Comparison of ENCODE assay signal across 10 cellular contexts in the genomic region with DNA sequence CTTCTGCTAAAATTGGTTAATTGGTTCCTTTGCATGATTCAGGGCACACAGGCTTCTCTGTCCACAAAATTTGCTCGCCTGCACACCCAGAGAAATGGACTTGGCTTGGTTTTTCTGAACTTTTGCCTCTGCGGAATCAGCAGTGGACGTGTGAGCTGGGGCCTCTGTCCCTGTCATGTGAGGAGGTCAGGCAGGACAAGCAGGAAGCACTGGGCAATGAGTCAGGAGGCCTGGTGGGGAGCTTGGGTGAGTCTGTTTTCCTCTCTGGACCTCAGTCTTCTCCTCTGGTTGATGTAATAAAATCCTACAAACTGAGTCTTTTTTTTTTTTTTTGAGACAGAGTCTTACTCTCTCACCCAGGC. TPM values are rescaled to one million over a fixed set of nuclear protein-coding genes. Genes with fewer than 3 reads are reported as not detected.
DNase-seq lines count a peak whose midpoint lies in the region; ATAC-seq, FAIRE-seq and TF ChIP-seq lines count a peak whose summit lies in the region.
"Had no signal": no experiment of that assay in that cellular context is flagged by ENCODE, and none has a peak within 500 bp of the region (broad histone marks: within the 10 kb centered on the region; RNA-seq: fewer than 3 reads in every experiment).

No MANE protein-coding gene starts in this region.

- no peaks in the 10 kb centered on the region for H3K36me3 Mint-ChIP-seq in T-cell
- H3K36me3 Mint-ChIP-seq in activated T-cell treated with anti-CD3 and anti-CD28 coated beads, Interleukin-2, amount 50 U/mL, for 4 hours (ENCODE audit: insufficient read depth), result no peaks in the 10 kb centered on the region

- in situ Hi-C loops in HepG2 (cut with HindIII; ENCODE audit: extremely low pct_ligation_motif_present, low pct_unique_long_range_greater_than_20kb), result loop anchor here (25.0 kb wide), 1 partner anchor 411 kb away; no protein-coding TSS in a partner anchor

- TF ChIP-seq CTCF in HepG2 (CRISPR knock-in tag; IDR thresholded peaks at IDR 0.05) (no peak), thoracic aorta (IDR thresholded peaks at IDR 0.05) (no peak)

- no TSS peak for BruUV-seq in HepG2 (replicated peaks; lab: Mats Ljungman, UMichigan)

- TF ChIP-seq EP300 in HepG2 (IDR thresholded peaks at IDR 0.05; ENCODE audit: low read depth in 2 of 2, low read length in 2 of 2), result no peak
- no peak for TF ChIP-seq EP300 in HepG2 (CRISPR knock-in tag; IDR thresholded peaks at IDR 0.05; ENCODE audit: borderline replicate concordance)

- H3K4me3 ChIP-seq in HepG2 (replicated peaks in 1 of 3; ENCODE audit: insufficient read depth in 1 of 3, low read depth in 2 of 3, low read length in 3 of 3), result peak overlapping the region; percentile 5 to 54 (median 32)
- H3K4me3 ChIP-seq in thoracic aorta, result peak overlapping the region; percentile 11

- peaks cover 11 to 31% of the 10 kb centered on the region in 2 donors for H3K27me3 Mint-ChIP-seq in T-cell
- H3K27me3 Mint-ChIP-seq in activated T-cell treated with anti-CD3 and anti-CD28 coated beads, Interleukin-2, amount 50 U/mL, for 4 hours (ENCODE audit: low read depth), result peaks cover 40% of the 10 kb centered on the region

- H3K27me3 ChIP-seq in HepG2 (ENCODE audit: control insufficient read depth in 1 of 2, insufficient read depth in 2 of 2, low read length in 2 of 2), result 0 out of 5 replicates have a peak, but pooled peaks cover 2% of the 10 kb centered on the region in 2 experiments
- no peaks in the 10 kb centered on the region for H3K27me3 ChIP-seq in thoracic aorta (replicated peaks; ENCODE audit: insufficient read depth)

- peak; percentile 74 for ATAC-seq in HepG2
- peak; percentile 30 for ATAC-seq in thoracic aorta (ENCODE audit: insufficient number of reproducible peaks, low FRiP score, low read depth)
- ATAC-seq in T-cell (replicated peaks in 1 of 4), result no peak
- no peak for ATAC-seq in HG03469 (IDR thresholded peaks at IDR 0.05; ENCODE audit: unreplicated experiment)
- no peak for ATAC-seq in activated T-cell treated with anti-CD3 and anti-CD28 coated beads, Interleukin-2, amount 50 U/mL, for 4 hours

- WGBS in HepG2 (ENCODE audit: low lambda C conversion rate), result 0% methylated on average over 1 of the region's 3 CpGs

- H3K4me1 Mint-ChIP-seq in T-cell, result no peaks in the 10 kb centered on the region
- no peaks in the 10 kb centered on the region for H3K4me1 Mint-ChIP-seq in activated T-cell treated with anti-CD3 and anti-CD28 coated beads, Interleukin-2, amount 50 U/mL, for 4 hours (ENCODE audit: low read depth)

- no peak for TF ChIP-seq RAD21 in HepG2 (CRISPR knock-in tag; IDR thresholded peaks at IDR 0.05)

- H3K27ac ChIP-seq in HepG2 (ENCODE audit: extremely low read length, insufficient read depth, low read length), result peak overlapping the region; percentile 42
- H3K27ac ChIP-seq in thoracic aorta, result peak overlapping the region; percentile 86
- H3K27ac ChIP-seq: HL-60 had no signal

- H3K79me2 ChIP-seq in HepG2 (ENCODE audit: insufficient read depth, low read length), result no peaks in the 10 kb centered on the region

- intact Hi-C loops in HepG2 (cut with micrococcal nuclease; ENCODE audit: unreplicated experiment), result loop anchor here (5.0 to 10.0 kb wide), 2 partner anchors 93 to 191 kb away; no protein-coding TSS in a partner anchor

- no peaks in the 10 kb centered on the region for H4K20me1 ChIP-seq in HepG2 (ENCODE audit: insufficient read depth, low read length)

- no peak for TF ChIP-seq POLR2A in HepG2 (IDR thresholded peaks at IDR 0.05; ENCODE audit: insufficient read depth in 1 of 2, low read depth in 2 of 2, low read length in 2 of 2)

- DNase-seq in HT1080 (ENCODE audit: low read depth), result peak; percentile 98
- DNase-seq in dedifferentiated amniotic fluid mesenchymal stem cell (ENCODE audit: extremely low spot score), result peak; percentile 60
- DNase-seq in HepG2 (ENCODE audit: low spot score), result peak; percentile 58
- DNase-seq in thoracic aorta (ENCODE audit: low spot score), result peak; percentile 53
- DNase-seq in T-cell, result no peak
- DNase-seq in activated T-cell treated with anti-CD3 and anti-CD28 coated beads, Interleukin-2, amount 50 U/mL, for 4 hours, result no peak
- no peak for DNase-seq in NK-92 treated with Interleukin-12 subunit alpha and Interleukin-12 subunit beta, amount 100 ng/mL, for 24 hours (lab: John Stamatoyannopoulos, UW)
- DNase-seq: small intestine had no signal

- H3K4me3 Mint-ChIP-seq in T-cell, result no peak overlapping the region
- no peak overlapping the region for H3K4me3 Mint-ChIP-seq in activated T-cell treated with anti-CD3 and anti-CD28 coated beads, Interleukin-2, amount 50 U/mL, for 4 hours

- H3K9me3 ChIP-seq in HepG2 (ENCODE audit: low read length) (no peaks in the 10 kb centered on the region), thoracic aorta (no peaks in the 10 kb centered on the region)

- H2AFZ ChIP-seq in HepG2 (ENCODE audit: low read length), result peak overlapping the region; percentile 23

- peaks cover 0 to 2% (median 0%) of the 10 kb centered on the region in 3 donors for H3K9me3 Mint-ChIP-seq in T-cell
- H3K9me3 Mint-ChIP-seq in activated T-cell treated with anti-CD3 and anti-CD28 coated beads, Interleukin-2, amount 50 U/mL, for 4 hours, result peaks cover 5% of the 10 kb centered on the region

- H3K4me1 ChIP-seq in HepG2 (ENCODE audit: insufficient read depth, low read length) (peaks cover 40% of the 10 kb centered on the region), thoracic aorta (ENCODE audit: control insufficient read depth in 1 of 2, low read depth in 2 of 2) (peaks cover 21 to 35% of the 10 kb centered on the region in 2 donors)

- H3K27ac Mint-ChIP-seq in T-cell, result no peak overlapping the region

- H3K36me3 ChIP-seq in HepG2 (replicated peaks in 1 of 2; ENCODE audit: control insufficient read depth in 1 of 2, insufficient read depth in 2 of 2, low read length in 2 of 2) (no peaks in the 10 kb centered on the region), thoracic aorta (no peaks in the 10 kb centered on the region)

- POLR2A ChIA-PET in HepG2 (lab: Yijun Ruan, JAX), result interaction anchor here (0.7 to 2.2 kb wide), 7 partner anchors 13 to 1881 kb away, joined by 3 to 11 read pairs (median 5); no protein-coding TSS in a partner anchor
- POLR2A ChIA-PET in T-cell (lab: Charles Lee), result interaction anchor here in 1 of 2 donors (0.6 kb wide), 1 partner anchor 243 kb away, joined by 4 read pairs; no protein-coding TSS in a partner anchor

- H3K9ac ChIP-seq in HepG2 (ENCODE audit: insufficient read depth, low read depth, low read length), result peak overlapping the region; percentile 27; the same call in 1 of the 2 replicates

- FAIRE-seq in HepG2 (lab: Jason Lieb, UNC), result no peak
- FAIRE-seq: small intestine had no signal

- CTCF ChIA-PET in HepG2 (lab: Yijun Ruan, JAX; ENCODE audit: low intra/inter-chr PET ratio, low total read pairs), result no interaction called here
- CTCF ChIA-PET in T-cell (lab: Charles Lee), result no interaction called here

- H3K4me2 ChIP-seq in HepG2 (ENCODE audit: low read depth, low read length), result peak overlapping the region; percentile 76

TF ChIP-seq in HepG2, 621 proteins besides CTCF, POLR2A, EP300 and RAD21 (continues in another document):
- TF ChIP-seq FOSL2 (CRISPR knock-in tag; IDR thresholded peaks at IDR 0.05) (peak; percentile 72), ZNF441 (CRISPR knock-in tag; IDR thresholded peaks at IDR 0.05; ENCODE audit: borderline replicate concordance) (peak; percentile 83; the same call in 1 of the 2 replicates), RARA (CRISPR knock-in tag; IDR thresholded peaks at IDR 0.05) (peak; percentile 71), TFE3 (CRISPR knock-in tag; IDR thresholded peaks at IDR 0.05) (peak; percentile 92)

RNA-seq across cellular contexts. Expression of gene CELSR1, which starts 10.4 kb away (rescaled TPM):
- 14.9 and 17.9 TPM in 2 replicates for total RNA-seq in HT1080 (2014; rRNA removed; shearing (Covaris generic))
- 14.0 and 14.9 TPM in 2 replicates for polyA plus RNA-seq in HT1080 (2015; cell fraction: cytosol; rRNA removed)
- 35.9 and 40.5 TPM in 2 replicates for polyA plus RNA-seq in HT1080 (2015; cell fraction: nucleus; rRNA removed)
- total RNA-seq in HepG2 (2016; rRNA removed; fragmentation: Illumina TruSeq; extraction: Trizol), result 1.5 and 1.8 TPM in 2 replicates
- total RNA-seq in HepG2 (2016; cell fraction: cytosol; rRNA removed; fragmentation: Illumina TruSeq; extraction: Trizol; ENCODE audit: low read depth), result 0.53 and 0.71 TPM in 2 replicates
- 1.1 and 1.6 TPM in 2 replicates for total RNA-seq in HepG2 (2016; cell fraction: insoluble cytoplasmic fraction; rRNA removed; fragmentation: Illumina TruSeq; extraction: Trizol)
- 0.62 and 0.71 TPM in 2 replicates for total RNA-seq in HepG2 (2016; cell fraction: membrane; rRNA removed; fragmentation: Illumina TruSeq; extraction: Trizol)
- total RNA-seq in HepG2 (2016; cell fraction: nucleus; rRNA removed; fragmentation: Illumina TruSeq; extraction: Trizol), result 2.1 and 2.2 TPM in 2 replicates
- polyA plus RNA-seq in HepG2 (2011; rRNA removed), result 0.78 and 0.84 TPM in 2 replicates
- 0.49 and 0.62 TPM in 2 replicates for polyA plus RNA-seq in HepG2 (2011; cell fraction: cytosol; rRNA removed)
- 2.1 and 3.6 TPM in 2 replicates for polyA plus RNA-seq in HepG2 (2011; cell fraction: nucleus; rRNA removed)
- 0.75 and 0.95 TPM in 2 replicates for polyA plus RNA-seq in HepG2 (2012)
- 0.17 and 0.26 TPM in 2 replicates for polyA plus RNA-seq in HepG2 (2016; cell fraction: cytosol; fragmentation: Illumina TruSeq; extraction: Trizol; ENCODE audit: low read depth)
- 0.76 and 1.3 TPM in 2 replicates for polyA plus RNA-seq in HepG2 (2016; cell fraction: insoluble cytoplasmic fraction; fragmentation: Illumina TruSeq; extraction: Trizol; ENCODE audit: low read depth)
- polyA plus RNA-seq in HepG2 (2016; cell fraction: membrane; fragmentation: Illumina TruSeq; extraction: Trizol; ENCODE audit: low read depth), result 0.38 and 0.70 TPM in 2 replicates
- polyA plus RNA-seq in HepG2 (2016; cell fraction: nucleus; fragmentation: Illumina TruSeq; extraction: Trizol; ENCODE audit: insufficient read depth, low read depth), result 4.1 and 5.1 TPM in 2 replicates
- polyA minus RNA-seq in HepG2 (2011; rRNA and poly(A)+ RNA removed; ENCODE audit: low replicate concordance), result 4.5 and 19.4 TPM in 2 replicates
- 0.30 and 1.1 TPM in 2 replicates for polyA minus RNA-seq in HepG2 (2011; cell fraction: cytosol; rRNA and poly(A)+ RNA removed)
- 2.0 and 3.5 TPM in 2 replicates for polyA minus RNA-seq in HepG2 (2011; cell fraction: nucleus; rRNA and poly(A)+ RNA removed)
- 1 to 10 TPM; 1.5 to 6.7 TPM for total RNA-seq in thoracic aorta
- total RNA-seq in T-cell, result 1 to 10 TPM; 1.1 to 2.7 (median 1.6) TPM
- under 1 TPM; 0.22 to 0.63 (median 0.38) TPM for total RNA-seq in activated T-cell treated with anti-CD3 and anti-CD28 coated beads, Interleukin-2, amount 50 U/mL, for 4 hours

Comparison
In these comparisons a context has a peak if more than half of its experiments do, and no peak if none do; other contexts are left out.
1. DNase-seq: peak in HT1080 (single experiment), dedifferentiated amniotic fluid mesenchymal stem cell (single experiment), HepG2 (single experiment) and thoracic aorta (single experiment); none in T-cell (0 of 34), activated T-cell treated with anti-CD3 and anti-CD28 coated beads, Interleukin-2, amount 50 U/mL, for 4 hours (single experiment) and NK-92 treated with Interleukin-12 subunit alpha and Interleukin-12 subunit beta, amount 100 ng/mL, for 24 hours (single experiment).
2. ATAC-seq: peak in HepG2 (single experiment) and thoracic aorta (single experiment); none in T-cell (0 of 4), HG03469 (single experiment) and activated T-cell treated with anti-CD3 and anti-CD28 coated beads, Interleukin-2, amount 50 U/mL, for 4 hours (0 of 2).